In genomic region chr3:50260027-50260941, GRCh38 we compare ENCODE assay signal across 1 cellular context.
TF ChIP-seq lines count a peak whose summit lies in the region.

No MANE protein-coding gene starts in this region.

TF ChIP-seq in HepG2, 621 proteins besides CTCF, POLR2A, EP300 and RAD21 (continued from another document and continues in another):
- TF ChIP-seq LRRFIP1 (CRISPR knock-in tag; conservative IDR thresholded peaks at IDR 0.05) (no peak), NFATC3 (CRISPR knock-in tag; IDR thresholded peaks at IDR 0.05) (no peak), ZNF713 (CRISPR knock-in tag; IDR thresholded peaks at IDR 0.05) (peak; percentile 55; the same call in 1 of the 2 replicates), RAD51 (IDR thresholded peaks at IDR 0.05; ENCODE audit: borderline replicate concordance) (no peak), ZBTB33 (CRISPR knock-in tag; IDR thresholded peaks at IDR 0.05) (peak; percentile 89), ZNF20 (CRISPR knock-in tag; IDR thresholded peaks at IDR 0.05) (0 out of 2 replicates have a peak, but pooled peaks have one; percentile 36), KLF12 (CRISPR knock-in tag; IDR thresholded peaks at IDR 0.05; ENCODE audit: borderline replicate concordance) (peak; percentile 92), JUND (CRISPR knock-in tag; IDR thresholded peaks at IDR 0.05) (peak; percentile 87), BCL6 (CRISPR knock-in tag; IDR thresholded peaks at IDR 0.05) (peak; percentile 65; the same call in 1 of the 2 replicates), SIN3A (IDR thresholded peaks at IDR 0.05; ENCODE audit: borderline replicate concordance, low read depth, low read length) (peak; percentile 54; the same call in 1 of the 2 replicates), ZNF232 (CRISPR knock-in tag; IDR thresholded peaks at IDR 0.05; ENCODE audit: borderline replicate concordance) (0 out of 2 replicates have a peak, but pooled peaks have one; percentile 40), ZNF350 (CRISPR knock-in tag; IDR thresholded peaks at IDR 0.05; ENCODE audit: borderline replicate concordance, low read depth) (peak; percentile 58; the same call in 1 of the 2 replicates), RFX5 (IDR thresholded peaks at IDR 0.05; ENCODE audit: low read depth, low read length) (no peak), HNF1B (CRISPR knock-in tag; IDR thresholded peaks at IDR 0.05) (peak; percentile 63), ZNF652 (CRISPR knock-in tag; IDR thresholded peaks at IDR 0.05; ENCODE audit: borderline replicate concordance, low read depth) (no peak), MED1 (CRISPR knock-in tag; IDR thresholded peaks at IDR 0.05) (peak; percentile 89), SOX13 (IDR thresholded peaks at IDR 0.05) (no peak), SOX13 (CRISPR knock-in tag; conservative IDR thresholded peaks at IDR 0.05 in 1 of 2, IDR thresholded peaks at IDR 0.05 in 1 of 2) (peak in 1 of 2 experiments; percentile 73; a peak in 2 of 4 replicates), MED13 (CRISPR knock-in tag; IDR thresholded peaks at IDR 0.05) (peak; percentile 97), ZBTB20 (CRISPR knock-in tag; IDR thresholded peaks at IDR 0.05; ENCODE audit: borderline replicate concordance, low read depth) (peak; percentile 6; the same call in 1 of the 2 replicates), ZSCAN5A (CRISPR knock-in tag; IDR thresholded peaks at IDR 0.05; ENCODE audit: borderline replicate concordance) (peak; percentile 67; the same call in 1 of the 2 replicates), MTA3 (CRISPR knock-in tag; IDR thresholded peaks at IDR 0.05) (no peak), NAIF1 (CRISPR knock-in tag; IDR thresholded peaks at IDR 0.05; ENCODE audit: borderline replicate concordance) (no peak), GLI4 (CRISPR knock-in tag; IDR thresholded peaks at IDR 0.05; ENCODE audit: borderline replicate concordance) (no peak), BRD4 (CRISPR knock-in tag; IDR thresholded peaks at IDR 0.05) (peak; percentile 92), TCF7L2 (IDR thresholded peaks at IDR 0.05; ENCODE audit: low read depth, low read length) (peak; percentile 69; the same call in 1 of the 2 replicates), ZNF234 (CRISPR knock-in tag; conservative IDR thresholded peaks at IDR 0.05) (peak; percentile 65; the same call in 1 of the 2 replicates), ZNF496 (CRISPR knock-in tag; IDR thresholded peaks at IDR 0.05; ENCODE audit: insufficient replicate concordance) (no peak), PITX1 (CRISPR knock-in tag; IDR thresholded peaks at IDR 0.05) (peak; percentile 55; the same call in 1 of the 2 replicates), ZNF777 (CRISPR knock-in tag; IDR thresholded peaks at IDR 0.05) (peak; percentile 37), SYNCRIP (IDR thresholded peaks at IDR 0.05; ENCODE audit: insufficient read depth, low read depth, low read length) (no peak), MIER3 (CRISPR knock-in tag; IDR thresholded peaks at IDR 0.05; ENCODE audit: borderline replicate concordance) (peak; percentile 53; the same call in 1 of the 2 replicates), FOXK1 (CRISPR knock-in tag; IDR thresholded peaks at IDR 0.05; ENCODE audit: borderline replicate concordance, low read depth) (peak; percentile 39; the same call in 1 of the 2 replicates), ZNF703 (CRISPR knock-in tag; IDR thresholded peaks at IDR 0.05; ENCODE audit: borderline replicate concordance) (peak; percentile 93; the same call in 1 of the 2 replicates), DMAP1 (CRISPR knock-in tag; IDR thresholded peaks at IDR 0.05) (peak; percentile 78; the same call in 1 of the 2 replicates), ZFP36L2 (CRISPR knock-in tag; IDR thresholded peaks at IDR 0.05) (no peak), ATF7 (IDR thresholded peaks at IDR 0.05) (peak; percentile 85), ATF7 (CRISPR knock-in tag; IDR thresholded peaks at IDR 0.05) (peak; percentile 98), ZNF205 (CRISPR knock-in tag; IDR thresholded peaks at IDR 0.05) (0 out of 2 replicates have a peak, but pooled peaks have one; percentile 71)
- TF ChIP-seq, protein P1, sequence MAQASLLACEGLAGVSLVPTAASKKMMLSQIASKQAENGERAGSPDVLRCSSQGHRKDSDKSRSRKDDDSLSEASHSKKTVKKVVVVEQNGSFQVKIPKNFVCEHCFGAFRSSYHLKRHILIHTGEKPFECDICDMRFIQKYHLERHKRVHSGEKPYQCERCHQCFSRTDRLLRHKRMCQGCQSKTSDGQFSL (CRISPR knock-in tag; IDR thresholded peaks at IDR 0.05): peak; percentile 79; the same call in 1 of the 2 replicates
- TF ChIP-seq, protein P2, sequence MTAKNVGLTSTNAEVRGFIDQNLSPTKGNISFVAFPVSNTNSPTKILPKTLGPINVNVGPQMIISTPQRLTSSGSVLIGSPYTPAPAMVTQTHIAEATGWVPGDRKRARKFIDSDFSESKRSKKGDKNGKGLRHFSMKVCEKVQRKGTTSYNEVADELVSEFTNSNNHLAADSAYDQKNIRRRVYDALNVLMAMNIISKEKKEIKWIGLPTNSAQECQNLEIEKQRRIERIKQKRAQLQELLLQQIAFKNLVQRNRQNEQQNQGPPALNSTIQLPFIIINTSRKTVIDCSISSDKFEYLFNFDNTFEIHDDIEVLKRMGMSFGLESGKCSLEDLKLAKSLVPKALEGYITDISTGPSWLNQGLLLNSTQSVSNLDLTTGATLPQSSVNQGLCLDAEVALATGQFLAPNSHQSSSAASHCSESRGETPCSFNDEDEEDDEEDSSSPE (CRISPR knock-in tag; IDR thresholded peaks at IDR 0.05): peak; percentile 49
- TF ChIP-seq, protein P3, sequence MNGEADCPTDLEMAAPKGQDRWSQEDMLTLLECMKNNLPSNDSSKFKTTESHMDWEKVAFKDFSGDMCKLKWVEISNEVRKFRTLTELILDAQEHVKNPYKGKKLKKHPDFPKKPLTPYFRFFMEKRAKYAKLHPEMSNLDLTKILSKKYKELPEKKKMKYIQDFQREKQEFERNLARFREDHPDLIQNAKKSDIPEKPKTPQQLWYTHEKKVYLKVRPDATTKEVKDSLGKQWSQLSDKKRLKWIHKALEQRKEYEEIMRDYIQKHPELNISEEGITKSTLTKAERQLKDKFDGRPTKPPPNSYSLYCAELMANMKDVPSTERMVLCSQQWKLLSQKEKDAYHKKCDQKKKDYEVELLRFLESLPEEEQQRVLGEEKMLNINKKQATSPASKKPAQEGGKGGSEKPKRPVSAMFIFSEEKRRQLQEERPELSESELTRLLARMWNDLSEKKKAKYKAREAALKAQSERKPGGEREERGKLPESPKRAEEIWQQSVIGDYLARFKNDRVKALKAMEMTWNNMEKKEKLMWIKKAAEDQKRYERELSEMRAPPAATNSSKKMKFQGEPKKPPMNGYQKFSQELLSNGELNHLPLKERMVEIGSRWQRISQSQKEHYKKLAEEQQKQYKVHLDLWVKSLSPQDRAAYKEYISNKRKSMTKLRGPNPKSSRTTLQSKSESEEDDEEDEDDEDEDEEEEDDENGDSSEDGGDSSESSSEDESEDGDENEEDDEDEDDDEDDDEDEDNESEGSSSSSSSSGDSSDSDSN (CRISPR knock-in tag; IDR thresholded peaks at IDR 0.05): peak; percentile 98
- TF ChIP-seq, protein P4, sequence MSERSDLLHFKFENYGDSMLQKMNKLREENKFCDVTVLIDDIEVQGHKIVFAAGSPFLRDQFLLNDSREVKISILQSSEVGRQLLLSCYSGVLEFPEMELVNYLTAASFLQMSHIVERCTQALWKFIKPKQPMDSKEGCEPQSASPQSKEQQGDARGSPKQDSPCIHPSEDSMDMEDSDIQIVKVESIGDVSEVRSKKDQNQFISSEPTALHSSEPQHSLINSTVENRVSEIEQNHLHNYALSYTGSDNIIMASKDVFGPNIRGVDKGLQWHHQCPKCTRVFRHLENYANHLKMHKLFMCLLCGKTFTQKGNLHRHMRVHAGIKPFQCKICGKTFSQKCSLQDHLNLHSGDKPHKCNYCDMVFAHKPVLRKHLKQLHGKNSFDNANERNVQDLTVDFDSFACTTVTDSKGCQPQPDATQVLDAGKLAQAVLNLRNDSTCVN (CRISPR knock-in tag; IDR thresholded peaks at IDR 0.05; ENCODE audit: borderline replicate concordance): 0 out of 2 replicates have a peak, but pooled peaks have one; percentile 29
- TF ChIP-seq, protein P5, sequence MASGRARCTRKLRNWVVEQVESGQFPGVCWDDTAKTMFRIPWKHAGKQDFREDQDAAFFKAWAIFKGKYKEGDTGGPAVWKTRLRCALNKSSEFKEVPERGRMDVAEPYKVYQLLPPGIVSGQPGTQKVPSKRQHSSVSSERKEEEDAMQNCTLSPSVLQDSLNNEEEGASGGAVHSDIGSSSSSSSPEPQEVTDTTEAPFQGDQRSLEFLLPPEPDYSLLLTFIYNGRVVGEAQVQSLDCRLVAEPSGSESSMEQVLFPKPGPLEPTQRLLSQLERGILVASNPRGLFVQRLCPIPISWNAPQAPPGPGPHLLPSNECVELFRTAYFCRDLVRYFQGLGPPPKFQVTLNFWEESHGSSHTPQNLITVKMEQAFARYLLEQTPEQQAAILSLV (CRISPR knock-in tag; IDR thresholded peaks at IDR 0.05; ENCODE audit: borderline replicate concordance): peak; percentile 89; the same call in 1 of the 2 replicates
- TF ChIP-seq, protein P6, sequence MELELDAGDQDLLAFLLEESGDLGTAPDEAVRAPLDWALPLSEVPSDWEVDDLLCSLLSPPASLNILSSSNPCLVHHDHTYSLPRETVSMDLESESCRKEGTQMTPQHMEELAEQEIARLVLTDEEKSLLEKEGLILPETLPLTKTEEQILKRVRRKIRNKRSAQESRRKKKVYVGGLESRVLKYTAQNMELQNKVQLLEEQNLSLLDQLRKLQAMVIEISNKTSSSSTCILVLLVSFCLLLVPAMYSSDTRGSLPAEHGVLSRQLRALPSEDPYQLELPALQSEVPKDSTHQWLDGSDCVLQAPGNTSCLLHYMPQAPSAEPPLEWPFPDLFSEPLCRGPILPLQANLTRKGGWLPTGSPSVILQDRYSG (CRISPR knock-in tag; IDR thresholded peaks at IDR 0.05): no peak; the same call in 1 of the 2 replicates
